14 cellular contexts compared by ENCODE assay signal in the genomic region with DNA sequence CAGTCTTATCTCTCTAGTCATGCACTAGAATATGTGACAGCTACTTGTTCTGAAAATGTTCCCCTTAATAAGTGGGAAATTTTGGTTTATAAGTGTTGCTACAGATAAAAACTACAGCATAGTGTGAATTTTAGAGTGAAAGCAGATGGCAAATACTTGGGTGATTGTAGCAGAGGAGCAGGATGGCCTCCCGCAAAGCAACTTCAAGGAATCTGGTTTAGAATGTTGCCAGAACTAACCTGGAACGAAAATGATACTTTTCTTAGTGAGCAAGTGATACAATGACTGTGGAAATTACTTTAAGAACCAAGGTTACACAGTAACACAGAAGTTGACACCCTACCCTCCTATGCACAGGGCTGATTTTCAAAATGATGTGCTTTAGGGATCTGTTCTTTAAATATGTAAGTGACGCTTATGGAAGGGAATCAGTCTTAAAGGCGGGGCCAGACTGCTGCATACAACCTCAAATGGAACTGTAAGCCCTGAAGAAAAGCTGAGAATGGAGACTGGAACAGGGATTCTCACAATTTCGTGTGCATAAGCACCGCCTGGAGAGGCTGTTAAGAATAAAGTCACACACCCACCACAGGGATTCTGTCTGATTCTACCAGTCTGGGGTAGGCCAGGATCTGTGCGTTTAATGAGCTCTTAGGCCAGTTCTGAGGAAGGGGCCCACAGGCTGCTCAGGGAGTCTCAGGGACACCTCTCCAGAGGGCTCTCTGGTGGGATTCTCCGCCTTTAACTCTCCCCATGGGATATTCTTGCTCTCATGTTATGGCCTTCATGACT.
DNase-seq lines count a peak whose midpoint lies in the region; ATAC-seq and TF ChIP-seq lines count a peak whose summit lies in the region.
"Had no signal": no experiment of that assay in that cellular context is flagged by ENCODE, and none has a peak within 500 bp of the region (broad histone marks: within the 10 kb centered on the region; RNA-seq: fewer than 3 reads in every experiment).

No MANE protein-coding gene starts in this region.

- H4K20me1 ChIP-seq in Karpas-422 (ENCODE audit: insufficient read depth, low read depth, low read length) = no peaks in the 10 kb centered on the region

- TF ChIP-seq CTCF in dorsolateral prefrontal cortex (IDR thresholded peaks at IDR 0.05 in 54 of 56, conservative IDR thresholded peaks at IDR 0.05 in 2 of 56; ENCODE audit: low read depth in 1 of 56, partially characterized antibody in 56 of 56) (no peak), nephron progenitor cell (IDR thresholded peaks at IDR 0.05) (no peak)

- H3K79me2 ChIP-seq in Karpas-422 (ENCODE audit: low read length) = peaks cover 69% of the 10 kb centered on the region

- H3K36me3 ChIP-seq in CD4-positive, CD25-positive, alpha-beta regulatory T cell (ENCODE audit: control insufficient read depth, insufficient read depth, low read length) = peaks cover 20% of the 10 kb centered on the region
- H3K36me3 ChIP-seq in Karpas-422 (ENCODE audit: insufficient read depth, low read length) = peaks cover 16% of the 10 kb centered on the region; the same call in 1 of the 2 replicates
- H3K36me3 ChIP-seq in aorta (ENCODE audit: control insufficient read depth in 1 of 2, insufficient read depth in 2 of 2, low read length in 1 of 2) = no peaks in the 10 kb centered on the region
- H3K36me3 ChIP-seq: pancreas had no signal

- peak overlapping the region in 3 of 4 donors; percentile 13 to 57 (median 45) for H3K4me3 Mint-ChIP-seq in CD4-positive, CD25-positive, alpha-beta regulatory T cell
- H3K4me3 Mint-ChIP-seq in nephron progenitor cell = no peak overlapping the region

- no peak for DNase-seq in CD4-positive, CD25-positive, alpha-beta regulatory T cell
- no peak for DNase-seq in Karpas-422
- DNase-seq in dorsolateral prefrontal cortex = no peak
- no peak for DNase-seq in nephron progenitor cell
- DNase-seq in KG1 (lab: John Stamatoyannopoulos, UW) = no peak
- no peak for DNase-seq in aorta
- no peak for DNase-seq in SHP77 treated with DMSO at 0.1 percent for 48 hours (lab: John Stamatoyannopoulos, UW)
- DNase-seq: DMS79 treated with DMSO at 0.1 percent for 48 hours; effector CD8-positive, alpha-beta T cell; NCI-H1436 treated with DMSO at 0.1 percent for 48 hours; NCI-H510A; pancreas; substantia nigra had no signal

- peaks cover 47 to 92% (median 70%) of the 10 kb centered on the region in 4 donors for H3K4me1 Mint-ChIP-seq in CD4-positive, CD25-positive, alpha-beta regulatory T cell
- H3K4me1 Mint-ChIP-seq in nephron progenitor cell = peaks cover 63% of the 10 kb centered on the region

- no peaks in the 10 kb centered on the region for H3K27me3 ChIP-seq in CD4-positive, CD25-positive, alpha-beta regulatory T cell (ENCODE audit: control insufficient read depth, insufficient read depth, low read length)
- H3K27me3 ChIP-seq in Karpas-422 (ENCODE audit: low read length) (no peaks in the 10 kb centered on the region), dorsolateral prefrontal cortex (no peaks in the 10 kb centered on the region), aorta (ENCODE audit: control insufficient read depth in 1 of 2, insufficient read depth in 2 of 2, low read length in 1 of 2) (no peaks in the 10 kb centered on the region)
- H3K27me3 ChIP-seq: pancreas had no signal

- no peaks in the 10 kb centered on the region for H3K9me3 ChIP-seq in CD4-positive, CD25-positive, alpha-beta regulatory T cell (ENCODE audit: control insufficient read depth in 2 of 2, low read length in 2 of 2)
- H3K9me3 ChIP-seq in Karpas-422 (ENCODE audit: low read length) (no peaks in the 10 kb centered on the region), aorta (ENCODE audit: control insufficient read depth, low read length) (no peaks in the 10 kb centered on the region)
- H3K9me3 ChIP-seq: pancreas had no signal

- no peaks in the 10 kb centered on the region for H3K27me3 Mint-ChIP-seq in CD4-positive, CD25-positive, alpha-beta regulatory T cell
- no peaks in the 10 kb centered on the region for H3K27me3 Mint-ChIP-seq in nephron progenitor cell (ENCODE audit: low read depth, poor library complexity)

- 92% methylated on average over 8 of the region's 8 CpGs for WGBS in aorta, 2 donors

- peak overlapping the region; percentile 75 for H3K27ac ChIP-seq in CD4-positive, CD25-positive, alpha-beta regulatory T cell (ENCODE audit: insufficient read depth, low read length, poor library complexity, severe bottlenecking)
- H3K27ac ChIP-seq in Karpas-422 (ENCODE audit: low read length) (peak overlapping the region; percentile 90), dorsolateral prefrontal cortex (peak overlapping the region in 47 of 59 donors; percentile 1 to 78 (median 47)), aorta (ENCODE audit: low read depth in 1 of 2, low read length in 2 of 2) (no peak overlapping the region)
- H3K27ac ChIP-seq: pancreas had no signal

- no peaks in the 10 kb centered on the region for H3K9me2 ChIP-seq in Karpas-422 (replicated peaks; ENCODE audit: insufficient read depth, low read length)

- peak overlapping the region; percentile 86 to 93 (median 90) for H3K27ac Mint-ChIP-seq in CD4-positive, CD25-positive, alpha-beta regulatory T cell
- H3K27ac Mint-ChIP-seq in nephron progenitor cell = peak overlapping the region; percentile 24

- H3K9ac ChIP-seq in Karpas-422 (ENCODE audit: low read length) = peak overlapping the region; percentile 58; the same call in 1 of the 2 replicates

- H3K4me1 ChIP-seq in CD4-positive, CD25-positive, alpha-beta regulatory T cell (ENCODE audit: control insufficient read depth, insufficient read depth, low read length, poor library complexity, severe bottlenecking) = peaks cover 78% of the 10 kb centered on the region
- H3K4me1 ChIP-seq in Karpas-422 (ENCODE audit: low read length) (peaks cover 89% of the 10 kb centered on the region), aorta (ENCODE audit: control insufficient read depth in 1 of 2, insufficient read depth in 2 of 2, low read length in 2 of 2) (no peaks in the 10 kb centered on the region)
- H3K4me1 ChIP-seq: pancreas had no signal

- H3K36me3 Mint-ChIP-seq in CD4-positive, CD25-positive, alpha-beta regulatory T cell = peaks cover 27% of the 10 kb centered on the region
- H3K36me3 Mint-ChIP-seq in nephron progenitor cell (ENCODE audit: low read depth) = peaks cover 20% of the 10 kb centered on the region

- peaks cover 0 to 3% (median 0%) of the 10 kb centered on the region in 7 donors for H3K9me3 Mint-ChIP-seq in CD4-positive, CD25-positive, alpha-beta regulatory T cell
- H3K9me3 Mint-ChIP-seq in nephron progenitor cell = no peaks in the 10 kb centered on the region

- no peak overlapping the region for H2AFZ ChIP-seq in Karpas-422 (ENCODE audit: low read length)

- H3K4me3 ChIP-seq in CD4-positive, CD25-positive, alpha-beta regulatory T cell (ENCODE audit: low read depth, low read length) = peak overlapping the region; percentile 43
- no peak overlapping the region for H3K4me3 ChIP-seq in Karpas-422 (ENCODE audit: low read length)
- no peak overlapping the region for H3K4me3 ChIP-seq in dorsolateral prefrontal cortex
- no peak overlapping the region for H3K4me3 ChIP-seq in aorta (ENCODE audit: low read length in 2 of 2)
- H3K4me3 ChIP-seq: pancreas had no signal

- ATAC-seq in CD4-positive, CD25-positive, alpha-beta regulatory T cell (ENCODE audit: low read depth in 2 of 2) = no peak
- ATAC-seq in aorta (ENCODE audit: low FRiP score) (no peak), HG02759 (IDR thresholded peaks at IDR 0.05; ENCODE audit: unreplicated experiment) (no peak)
- ATAC-seq: pancreas had no signal

- H3K4me2 ChIP-seq in Karpas-422 (ENCODE audit: low read depth, low read length, poor library complexity, severe bottlenecking) = peak overlapping the region; percentile 72

- intact Hi-C loops in dorsolateral prefrontal cortex (cut with DNase I) (loop anchor here in 1 of 2 donors (10.0 kb wide), 1 partner anchor 219 kb away; no protein-coding TSS in a partner anchor), aorta (cut with DNase I) (no loop called here)

Comparison
In these comparisons a context has a peak if more than half of its experiments do, and no peak if none do; other contexts are left out.
1. H3K27ac ChIP-seq: peak in CD4-positive, CD25-positive, alpha-beta regulatory T cell (single experiment), Karpas-422 (single experiment) and dorsolateral prefrontal cortex (47 of 59); none in aorta (0 of 2).